21 cellular contexts compared by ENCODE assay signal in the genomic region with DNA sequence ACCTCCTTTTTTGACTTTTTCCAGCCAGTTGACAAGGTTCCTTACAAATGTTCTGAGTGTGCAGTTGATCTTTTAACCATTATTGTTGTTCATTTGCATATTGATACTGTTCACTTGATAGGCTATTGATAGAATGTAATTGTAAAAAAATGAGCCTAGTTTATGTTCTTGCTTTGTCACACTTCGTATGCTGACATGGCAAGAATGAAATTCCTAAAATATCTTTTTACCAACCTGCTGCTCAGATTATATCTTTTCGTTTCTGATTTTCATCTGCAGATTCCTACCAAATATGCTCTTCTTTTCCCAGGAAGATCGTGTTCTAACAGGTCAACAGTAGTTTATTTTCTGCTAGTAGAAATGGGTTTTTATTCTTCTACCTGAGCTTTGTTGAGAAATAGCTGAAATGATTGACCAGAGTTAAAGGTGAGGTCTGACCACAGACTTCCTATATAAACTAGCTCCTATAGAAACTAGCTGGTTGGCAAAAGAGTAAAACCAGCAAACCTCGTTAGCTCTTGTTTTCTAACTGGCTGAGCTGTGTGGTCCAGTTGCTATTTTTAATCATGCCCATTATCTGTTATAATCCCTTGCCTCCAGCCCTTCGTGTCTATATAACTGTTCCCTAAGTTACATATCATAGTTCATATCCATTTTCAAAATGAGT.
DNase-seq lines count a peak whose midpoint lies in the region; ATAC-seq, FAIRE-seq and TF ChIP-seq lines count a peak whose summit lies in the region.
"Had no signal": no experiment of that assay in that cellular context is flagged by ENCODE, and none has a peak within 500 bp of the region (broad histone marks: within the 10 kb centered on the region; RNA-seq: fewer than 3 reads in every experiment).

No MANE protein-coding gene starts in this region.

- no peak overlapping the region for H2AFZ ChIP-seq in IMR-90 (replicated peaks; ENCODE audit: low read length, poor library complexity)

- TF ChIP-seq RAD21 in IMR-90 (IDR thresholded peaks at IDR 0.05; ENCODE audit: low read length) = no peak

- WGBS in heart right ventricle, 2 donors = 58 to 62% methylated on average over 5 of the region's 5 CpGs
- 88% methylated on average over 2 of the region's 5 CpGs; no CpG with 5 or more reads in 1 of the 2 experiments for WGBS in IMR-90 (ENCODE audit: extremely low coverage in 2 of 2, insufficient read length in 1 of 2), 2 experiments
- 63 to 75% (median 69%) methylated on average over 5 of the region's 5 CpGs for WGBS in stomach, 5 donors

- ATAC-seq in left ventricle myocardium superior (peak; percentile 27), heart right ventricle (no peak), IMR-90 (ENCODE audit: low read depth) (no peak)
- ATAC-seq: Panc1 had no signal

- no peak overlapping the region for H3K56ac ChIP-seq in IMR-90 (ENCODE audit: extremely low read depth, insufficient read depth, low read length)

- H3K9me3 ChIP-seq in heart right ventricle = no peaks in the 10 kb centered on the region
- H3K9me3 ChIP-seq in IMR-90 (ENCODE audit: control insufficient read depth, insufficient read depth, low read length) = no peaks in the 10 kb centered on the region
- no peaks in the 10 kb centered on the region for H3K9me3 ChIP-seq in uterus
- no peaks in the 10 kb centered on the region for H3K9me3 ChIP-seq in stomach
- no peaks in the 10 kb centered on the region for H3K9me3 ChIP-seq in BE2C
- H3K9me3 ChIP-seq: Caco-2, SK-N-SH had no signal

- intact Hi-C loops in left ventricle myocardium superior (cut with micrococcal nuclease) (no loop called here), heart right ventricle (cut with DNase I) (loop anchor here in 5 of 10 donors (10.0 kb wide), 5 partner anchors 114 to 704 kb away; a partner anchor contains a TSS), IMR-90 (cut with micrococcal nuclease) (loop anchor here (10.0 kb wide), 1 partner anchor 614 kb away; no protein-coding TSS in a partner anchor), uterus (cut with DNase I; ENCODE audit: low total_unique reads) (loop anchor here (10.0 kb wide), 1 partner anchor 254 kb away; no protein-coding TSS in a partner anchor), stomach (cut with DNase I; ENCODE audit: low total_unique reads) (no loop called here)
- intact Hi-C loops in activated CD4-positive, alpha-beta memory T cell treated with anti-CD3 and anti-CD28 coated beads for 36 hours (cut with micrococcal nuclease) = loop anchor here (10.0 kb wide), 1 partner anchor 384 kb away; a partner anchor contains a TSS

- POLR2A ChIA-PET in IMR-90 (lab: Charles Lee; ENCODE audit: unreplicated experiment) = no interaction called here
- POLR2A ChIA-PET in activated CD4-positive, alpha-beta memory T cell treated with anti-CD3 and anti-CD28 coated beads for 36 hours (lab: Charles Lee) = no interaction called here

- no peak overlapping the region for H2BK15ac ChIP-seq in IMR-90 (ENCODE audit: low read depth, low read length)

- H3K27me3 Mint-ChIP-seq in activated CD4-positive, alpha-beta memory T cell treated with anti-CD3 and anti-CD28 coated beads for 36 hours = no peaks in the 10 kb centered on the region

- no peaks in the 10 kb centered on the region for H4K20me1 ChIP-seq in IMR-90 (ENCODE audit: insufficient read depth, low read length)

- TF ChIP-seq CTCF in heart right ventricle (IDR thresholded peaks at IDR 0.05) = no peak
- TF ChIP-seq CTCF in IMR-90 (conservative IDR thresholded peaks at IDR 0.05; ENCODE audit: low read depth, low read length) = no peak
- no peak for TF ChIP-seq CTCF in bronchial epithelial cell (IDR thresholded peaks at IDR 0.05; ENCODE audit: insufficient read depth, low read length, severe bottlenecking)
- no peak for TF ChIP-seq CTCF in uterus (IDR thresholded peaks at IDR 0.05)
- no peak for TF ChIP-seq CTCF in stomach (IDR thresholded peaks at IDR 0.05)
- TF ChIP-seq CTCF in BE2C (IDR thresholded peaks at IDR 0.05; ENCODE audit: low read depth, low read length) = no peak

- H3K4me3 ChIP-seq in heart right ventricle (no peak overlapping the region), IMR-90 (ENCODE audit: insufficient read depth, low read depth, low read length) (no peak overlapping the region), bronchial epithelial cell (ENCODE audit: low read depth, low read length) (no peak overlapping the region), uterus (no peak overlapping the region), stomach (no peak overlapping the region), BE2C (ENCODE audit: low read depth, low read length) (no peak overlapping the region)

- no peak overlapping the region for H3K9ac ChIP-seq in IMR-90 (ENCODE audit: low read depth, low read length)
- H3K9ac ChIP-seq: SK-N-SH had no signal

- H3K4me1 ChIP-seq in heart right ventricle (peaks cover 0 to 13% (median 0%) of the 10 kb centered on the region in 9 donors), IMR-90 (ENCODE audit: control insufficient read depth, insufficient read depth, low read length) (no peaks in the 10 kb centered on the region), uterus (no peaks in the 10 kb centered on the region), stomach (no peaks in the 10 kb centered on the region), BE2C (no peaks in the 10 kb centered on the region; the same call in none of the 2 replicates)
- H3K4me1 ChIP-seq: Caco-2 had no signal

- H3K4me3 Mint-ChIP-seq in activated CD4-positive, alpha-beta memory T cell treated with anti-CD3 and anti-CD28 coated beads for 36 hours = no peak overlapping the region
- H3K4me3 Mint-ChIP-seq: H9 had no signal

- TF ChIP-seq EP300 in stomach (IDR thresholded peaks at IDR 0.05) = no peak

- dilution Hi-C loops in IMR-90 (cut with HindIII; ENCODE audit: low sequenced_read_pairs, unreplicated experiment) = no loop called here

- peaks cover 2% of the 10 kb centered on the region for H3K36me3 Mint-ChIP-seq in activated CD4-positive, alpha-beta memory T cell treated with anti-CD3 and anti-CD28 coated beads for 36 hours

- no peak overlapping the region for H2AK5ac ChIP-seq in IMR-90 (ENCODE audit: low read depth, low read length)

- H3K18ac ChIP-seq in IMR-90 (ENCODE audit: low read depth, low read length) = no peak overlapping the region

- H3K36me3 ChIP-seq in heart right ventricle (peaks cover 0 to 6% (median 0%) of the 10 kb centered on the region in 9 donors), IMR-90 (ENCODE audit: control insufficient read depth, insufficient read depth, low read length) (no peaks in the 10 kb centered on the region), bronchial epithelial cell (ENCODE audit: control insufficient read depth, insufficient read depth, low read length) (no peaks in the 10 kb centered on the region), uterus (no peaks in the 10 kb centered on the region), stomach (no peaks in the 10 kb centered on the region), BE2C (no peaks in the 10 kb centered on the region)

- H3K27ac ChIP-seq in heart right ventricle = no peak overlapping the region
- no peak overlapping the region for H3K27ac ChIP-seq in IMR-90 (ENCODE audit: insufficient read depth, low read length)
- no peak overlapping the region for H3K27ac ChIP-seq in uterus
- H3K27ac ChIP-seq in stomach = no peak overlapping the region
- H3K27ac ChIP-seq: C4-2B, HL-60 had no signal

- in situ Hi-C loops in IMR-90 (cut with MboI; ENCODE audit: low sequenced_read_pairs) = loop anchor here (10.0 to 25.0 kb wide), 3 partner anchors 254 to 702 kb away; a partner anchor contains a TSS

- H2BK120ac ChIP-seq in IMR-90 (ENCODE audit: low read depth, low read length) = no peak overlapping the region

- no peak overlapping the region for H4K91ac ChIP-seq in IMR-90 (ENCODE audit: insufficient read depth, low read depth, low read length)

- no peaks in the 10 kb centered on the region for H3K9me1 ChIP-seq in IMR-90 (ENCODE audit: insufficient read depth, low read length)

- H2BK20ac ChIP-seq in IMR-90 (ENCODE audit: low read depth, low read length) = no peak overlapping the region

- no peak overlapping the region for H4K8ac ChIP-seq in IMR-90 (ENCODE audit: low read depth in 2 of 2, low read length in 2 of 2)

- H3K27ac Mint-ChIP-seq in activated CD4-positive, alpha-beta memory T cell treated with anti-CD3 and anti-CD28 coated beads for 36 hours = no peak overlapping the region

- BruUV-seq in IMR-90 (replicated peaks; lab: Mats Ljungman, UMichigan) = no TSS peak

- H3K23ac ChIP-seq in IMR-90 (ENCODE audit: low read depth, low read length) = no peak overlapping the region

- no peak overlapping the region for H2AK9ac ChIP-seq in IMR-90 (replicated peaks; ENCODE audit: low read depth, low read length, poor library complexity)

- no peak for DNase-seq in left ventricle myocardium superior
- no peak for DNase-seq in heart right ventricle
- DNase-seq in IMR-90 = no peak
- peak; percentile 10 for DNase-seq in bronchial epithelial cell (ENCODE audit: low read depth)
- DNase-seq in activated CD4-positive, alpha-beta memory T cell treated with anti-CD3 and anti-CD28 coated beads for 36 hours = no peak
- no peak for DNase-seq in uterus
- no peak for DNase-seq in stomach
- DNase-seq in BE2C = no peak
- DNase-seq: Caco-2, H9, Karpas-422, NCI-H1417, NCI-H1930, NCI-H2171, NCI-H446 treated with DMSO at 0.1 percent for 48 hours, NCI-H748 treated with DMSO at 0.1 percent for 48 hours, Right ventricle myocardium superior, SK-N-SH had no signal

- no peak for FAIRE-seq in bronchial epithelial cell (lab: Jason Lieb, UNC)

- TF ChIP-seq POLR2A in IMR-90 (IDR thresholded peaks at IDR 0.05; ENCODE audit: low read depth, low read length) (no peak), uterus (IDR thresholded peaks at IDR 0.05) (no peak), stomach (IDR thresholded peaks at IDR 0.05) (no peak)

- no peak overlapping the region for H4K5ac ChIP-seq in IMR-90 (ENCODE audit: low read depth, low read length)

- H3K79me1 ChIP-seq in IMR-90 (ENCODE audit: low read depth in 1 of 2, low read length in 2 of 2) = no peaks in the 10 kb centered on the region

- no peaks in the 10 kb centered on the region for H3K9me3 Mint-ChIP-seq in activated CD4-positive, alpha-beta memory T cell treated with anti-CD3 and anti-CD28 coated beads for 36 hours
- H3K9me3 Mint-ChIP-seq: H9 had no signal

- CTCF ChIA-PET in IMR-90 (lab: Yijun Ruan, JAX) = no interaction called here
- CTCF ChIA-PET in activated CD4-positive, alpha-beta memory T cell treated with anti-CD3 and anti-CD28 coated beads for 36 hours (lab: Charles Lee) = no interaction called here

- H2BK5ac ChIP-seq in IMR-90 (ENCODE audit: low read depth, low read length, poor library complexity, severe bottlenecking) = no peak overlapping the region

- peaks cover 3% of the 10 kb centered on the region for H3K4me1 Mint-ChIP-seq in activated CD4-positive, alpha-beta memory T cell treated with anti-CD3 and anti-CD28 coated beads for 36 hours (ENCODE audit: low read depth)

- no peak overlapping the region for H3K4ac ChIP-seq in IMR-90 (ENCODE audit: low read depth, low read length)

- H3K4me2 ChIP-seq in IMR-90 (ENCODE audit: low read depth, low read length) = no peak overlapping the region
- H3K4me2 ChIP-seq: SK-N-SH had no signal

- H3K14ac ChIP-seq in IMR-90 (replicated peaks; ENCODE audit: low read depth, low read length) = no peak overlapping the region

- H3K27me3 ChIP-seq in heart right ventricle (no peaks in the 10 kb centered on the region), IMR-90 (ENCODE audit: control insufficient read depth, insufficient read depth, low read length) (no peaks in the 10 kb centered on the region), bronchial epithelial cell (ENCODE audit: control insufficient read depth, insufficient read depth, low read length) (no peaks in the 10 kb centered on the region), uterus (no peaks in the 10 kb centered on the region), stomach (no peaks in the 10 kb centered on the region), BE2C (no peaks in the 10 kb centered on the region)

Comparison
In these comparisons a context has a peak if more than half of its experiments do, and no peak if none do; other contexts are left out.
1. intact Hi-C loops: an anchor here in IMR-90 (10.0 kb wide), activated CD4-positive, alpha-beta memory T cell treated with anti-CD3 and anti-CD28 coated beads for 36 hours (10.0 kb wide) and uterus (10.0 kb wide); none called in left ventricle myocardium superior and stomach.